ENCODE assay signal across 13 cellular contexts in genomic region chr2:113980946-113981345, GRCh38.
A peak's percentile ranks its signal among the peaks of the same experiment; 100 is the strongest.
DNase-seq lines count a peak whose midpoint lies in the region; ATAC-seq and TF ChIP-seq lines count a peak whose summit lies in the region.
"Had no signal": no experiment of that assay in that cellular context is flagged by ENCODE, and none has a peak within 500 bp of the region (broad histone marks: within the 10 kb centered on the region; RNA-seq: fewer than 3 reads in every experiment).

No MANE protein-coding gene starts in this region.

- H3K4me1 ChIP-seq in left ventricle myocardium inferior = no peaks in the 10 kb centered on the region
- no peaks in the 10 kb centered on the region for H3K4me1 ChIP-seq in Karpas-422 (ENCODE audit: low read length)
- H3K4me1 ChIP-seq: upper lobe of right lung had no signal

- TF ChIP-seq CTCF in astrocyte of the spinal cord (IDR thresholded peaks at IDR 0.05; ENCODE audit: low read depth, low read length) = no peak
- TF ChIP-seq CTCF in left ventricle myocardium inferior (IDR thresholded peaks at IDR 0.05; ENCODE audit: borderline replicate concordance) = no peak
- no peak for TF ChIP-seq CTCF in CD14-positive monocyte (IDR thresholded peaks at IDR 0.05)

- H3K4me3 ChIP-seq in astrocyte of the spinal cord (ENCODE audit: low read depth, low read length) = no peak overlapping the region
- H3K4me3 ChIP-seq in left ventricle myocardium inferior = no peak overlapping the region
- H3K4me3 ChIP-seq in Karpas-422 (ENCODE audit: low read length) = no peak overlapping the region
- H3K4me3 ChIP-seq: coronary artery, upper lobe of right lung had no signal

- H3K9me2 ChIP-seq in Karpas-422 (replicated peaks; ENCODE audit: insufficient read depth, low read length) = no peaks in the 10 kb centered on the region

- no peak overlapping the region for H3K27ac Mint-ChIP-seq in activated naive CD8-positive, alpha-beta T cell treated with anti-CD3 and anti-CD28 coated beads for 36 hours
- peak overlapping the region in 1 of 7 donors; percentile 54 for H3K27ac Mint-ChIP-seq in CD14-positive monocyte
- H3K27ac Mint-ChIP-seq: activated B cell treated with CpG ODN at 0.5 μM for 24 hours; activated naive CD4-positive, alpha-beta T cell treated with anti-CD3 and anti-CD28 coated beads, Interleukin-2, amount 50 U/mL, for 24 hours had no signal

- H3K9me3 ChIP-seq in left ventricle myocardium inferior (replicated peaks) = peaks cover 8% of the 10 kb centered on the region
- 0 out of 2 replicates have a peak, but pooled peaks cover 3% of the 10 kb centered on the region for H3K9me3 ChIP-seq in Karpas-422 (ENCODE audit: low read length)
- H3K9me3 ChIP-seq: upper lobe of right lung had no signal

- H3K9ac ChIP-seq in Karpas-422 (ENCODE audit: low read length) = no peak overlapping the region

- peaks cover 11% of the 10 kb centered on the region for H3K4me1 Mint-ChIP-seq in activated naive CD8-positive, alpha-beta T cell treated with anti-CD3 and anti-CD28 coated beads for 36 hours
- peaks cover 16% of the 10 kb centered on the region for H3K4me1 Mint-ChIP-seq in CD14-positive monocyte
- H3K4me1 Mint-ChIP-seq: activated naive CD4-positive, alpha-beta T cell treated with anti-CD3 and anti-CD28 coated beads, Interleukin-2, amount 50 U/mL, for 24 hours had no signal

- in situ Hi-C loops in astrocyte of the spinal cord (cut with HindIII; ENCODE audit: low sequenced_read_pairs) = no loop called here

- intact Hi-C loops in left ventricle myocardium inferior (cut with micrococcal nuclease) (no loop called here), CD14-positive monocyte (cut with micrococcal nuclease) (no loop called here)

- H3K36me3 ChIP-seq in left ventricle myocardium inferior (no peaks in the 10 kb centered on the region), Karpas-422 (ENCODE audit: insufficient read depth, low read length) (peaks cover 11% of the 10 kb centered on the region)
- H3K36me3 ChIP-seq: upper lobe of right lung had no signal

- H3K27me3 Mint-ChIP-seq in activated naive CD8-positive, alpha-beta T cell treated with anti-CD3 and anti-CD28 coated beads for 36 hours = no peaks in the 10 kb centered on the region
- peaks cover 0 to 4% (median 3%) of the 10 kb centered on the region in 3 donors for H3K27me3 Mint-ChIP-seq in CD14-positive monocyte (ENCODE audit: low read depth in 3 of 3)
- H3K27me3 Mint-ChIP-seq: activated B cell treated with CpG ODN at 0.5 μM for 24 hours; activated naive CD4-positive, alpha-beta T cell treated with anti-CD3 and anti-CD28 coated beads, Interleukin-2, amount 50 U/mL, for 24 hours had no signal

- H3K9me3 Mint-ChIP-seq in activated naive CD8-positive, alpha-beta T cell treated with anti-CD3 and anti-CD28 coated beads for 36 hours = peaks cover 4% of the 10 kb centered on the region
- peaks cover 2 to 13% (median 5%) of the 10 kb centered on the region in 7 donors for H3K9me3 Mint-ChIP-seq in CD14-positive monocyte
- H3K9me3 Mint-ChIP-seq: activated naive CD4-positive, alpha-beta T cell treated with anti-CD3 and anti-CD28 coated beads, Interleukin-2, amount 50 U/mL, for 24 hours had no signal

- no peak overlapping the region for H2AFZ ChIP-seq in Karpas-422 (ENCODE audit: low read length)

- H3K27ac ChIP-seq in left ventricle myocardium inferior (replicated peaks) (peak overlapping the region; percentile 48), Karpas-422 (ENCODE audit: low read length) (no peak overlapping the region)
- H3K27ac ChIP-seq: coronary artery, upper lobe of right lung had no signal

- ATAC-seq in GM18498 (IDR thresholded peaks at IDR 0.05; ENCODE audit: unreplicated experiment) = no peak
- ATAC-seq: upper lobe of right lung had no signal

- no peaks in the 10 kb centered on the region for H4K20me1 ChIP-seq in Karpas-422 (ENCODE audit: insufficient read depth, low read depth, low read length)

- H3K79me2 ChIP-seq in Karpas-422 (ENCODE audit: low read length) = no peaks in the 10 kb centered on the region

- DNase-seq in A172 (ENCODE audit: low spot score) (peak; percentile 31), ELR (ENCODE audit: low read depth) (peak; percentile 44), astrocyte of the spinal cord (ENCODE audit: low read depth, low spot score) (peak; percentile 53), left ventricle myocardium inferior (peak; percentile 35), Karpas-422 (no peak), CD14-positive monocyte (ENCODE audit: low spot score) (no peak)
- no peak for DNase-seq in activated naive CD8-positive, alpha-beta T cell treated with anti-CD3 and anti-CD28 coated beads for 36 hours
- DNase-seq: activated B cell treated with CpG ODN at 0.5 μM for 24 hours; stimulated activated CD4-positive, alpha-beta T cell treated with anti-CD3 and anti-CD28 coated beads, Interleukin-4, amount 100 ng/mL, for 1 hour; upper lobe of right lung had no signal

- H3K27me3 ChIP-seq in left ventricle myocardium inferior (ENCODE audit: low read depth) = no peaks in the 10 kb centered on the region
- H3K27me3 ChIP-seq in Karpas-422 (ENCODE audit: low read length) = no peaks in the 10 kb centered on the region
- H3K27me3 ChIP-seq: upper lobe of right lung had no signal

- peaks cover 15% of the 10 kb centered on the region for H3K36me3 Mint-ChIP-seq in activated naive CD8-positive, alpha-beta T cell treated with anti-CD3 and anti-CD28 coated beads for 36 hours
- peaks cover 2 to 19% of the 10 kb centered on the region in 2 donors for H3K36me3 Mint-ChIP-seq in CD14-positive monocyte

- no peak overlapping the region for H3K4me2 ChIP-seq in Karpas-422 (ENCODE audit: low read depth, low read length, poor library complexity, severe bottlenecking)

- H3K4me3 Mint-ChIP-seq in activated naive CD8-positive, alpha-beta T cell treated with anti-CD3 and anti-CD28 coated beads for 36 hours = no peak overlapping the region
- H3K4me3 Mint-ChIP-seq in CD14-positive monocyte = no peak overlapping the region
- H3K4me3 Mint-ChIP-seq: activated B cell treated with CpG ODN at 0.5 μM for 24 hours; activated naive CD4-positive, alpha-beta T cell treated with anti-CD3 and anti-CD28 coated beads, Interleukin-2, amount 50 U/mL, for 24 hours had no signal

Comparison
In these comparisons a context has a peak if more than half of its experiments do, and no peak if none do; other contexts are left out.
1. DNase-seq: peak in A172 (single experiment), ELR (single experiment), astrocyte of the spinal cord (single experiment) and left ventricle myocardium inferior (single experiment); none in Karpas-422 (single experiment), activated naive CD8-positive, alpha-beta T cell treated with anti-CD3 and anti-CD28 coated beads for 36 hours (single experiment) and CD14-positive monocyte (single experiment).